In genomic region chr19:890831-891230, GRCh38 we compare ENCODE assay signal across 21 cellular contexts. TPM values are rescaled to one million over a fixed set of nuclear protein-coding genes. Genes with fewer than 3 reads are reported as not detected.
DNase-seq lines count a peak whose midpoint lies in the region; ATAC-seq and TF ChIP-seq lines count a peak whose summit lies in the region.
"Had no signal": no experiment of that assay in that cellular context is flagged by ENCODE, and none has a peak within 500 bp of the region (broad histone marks: within the 10 kb centered on the region; RNA-seq: fewer than 3 reads in every experiment).

No MANE protein-coding gene starts in this region.

- peak overlapping the region; percentile 57 for H3K4me3 Mint-ChIP-seq in stimulated activated naive CD8-positive, alpha-beta T cell treated with anti-CD3 and anti-CD28 coated beads, Interleukin-15, Interleukin-2, amounts not matched to agents 100 ng/mL and 50 ng/mL, for 24 hours
- peak overlapping the region; percentile 66 for H3K4me3 Mint-ChIP-seq in activated T-helper 17 cell treated with anti-CD3 and anti-CD28 coated beads, Interleukin-2, amount 50 U/mL, for 72 hours
- peak overlapping the region; percentile 59 for H3K4me3 Mint-ChIP-seq in memory B cell

- TF ChIP-seq CTCF in GM13977 (IDR thresholded peaks at IDR 0.05; ENCODE audit: extremely low read depth, insufficient read depth, missing control alignments) (no peak), GM13976 (IDR thresholded peaks at IDR 0.05; ENCODE audit: borderline replicate concordance, control extremely low read depth, extremely low read depth, insufficient read depth, missing control alignments) (no peak)

- H3K27me3 Mint-ChIP-seq in stimulated activated naive CD8-positive, alpha-beta T cell treated with anti-CD3 and anti-CD28 coated beads, Interleukin-15, Interleukin-2, amounts not matched to agents 100 ng/mL and 50 ng/mL, for 24 hours, result no peaks in the 10 kb centered on the region
- H3K27me3 Mint-ChIP-seq in activated T-helper 17 cell treated with anti-CD3 and anti-CD28 coated beads, Interleukin-2, amount 50 U/mL, for 72 hours, result no peaks in the 10 kb centered on the region
- H3K27me3 Mint-ChIP-seq in memory B cell, result no peaks in the 10 kb centered on the region

- no peaks in the 10 kb centered on the region for H3K9me3 Mint-ChIP-seq in stimulated activated naive CD8-positive, alpha-beta T cell treated with anti-CD3 and anti-CD28 coated beads, Interleukin-15, Interleukin-2, amounts not matched to agents 100 ng/mL and 50 ng/mL, for 24 hours
- H3K9me3 Mint-ChIP-seq in activated T-helper 17 cell treated with anti-CD3 and anti-CD28 coated beads, Interleukin-2, amount 50 U/mL, for 72 hours, result no peaks in the 10 kb centered on the region
- no peaks in the 10 kb centered on the region for H3K9me3 Mint-ChIP-seq in memory B cell

- no peak overlapping the region for H3K27ac Mint-ChIP-seq in stimulated activated naive CD8-positive, alpha-beta T cell treated with anti-CD3 and anti-CD28 coated beads, Interleukin-15, Interleukin-2, amounts not matched to agents 100 ng/mL and 50 ng/mL, for 24 hours
- H3K27ac Mint-ChIP-seq in activated T-helper 17 cell treated with anti-CD3 and anti-CD28 coated beads, Interleukin-2, amount 50 U/mL, for 72 hours, result peak overlapping the region; percentile 30
- H3K27ac Mint-ChIP-seq in memory B cell, result peak overlapping the region; percentile 100

- H3K4me1 Mint-ChIP-seq in stimulated activated naive CD8-positive, alpha-beta T cell treated with anti-CD3 and anti-CD28 coated beads, Interleukin-15, Interleukin-2, amounts not matched to agents 100 ng/mL and 50 ng/mL, for 24 hours (ENCODE audit: low read depth), result peaks cover 15% of the 10 kb centered on the region
- peaks cover 5% of the 10 kb centered on the region for H3K4me1 Mint-ChIP-seq in activated T-helper 17 cell treated with anti-CD3 and anti-CD28 coated beads, Interleukin-2, amount 50 U/mL, for 72 hours
- H3K4me1 Mint-ChIP-seq in memory B cell, result peaks cover 20% of the 10 kb centered on the region

- in situ Hi-C loops in GM13977 (cut with MboI; ENCODE audit: low pct_unique_long_range_greater_than_20kb, low sequenced_read_pairs, unreplicated experiment), result no loop called here
- in situ Hi-C loops in GM13976 (cut with MboI; ENCODE audit: low sequenced_read_pairs, unreplicated experiment), result no loop called here

- no peak for ATAC-seq in stimulated activated naive CD8-positive, alpha-beta T cell treated with anti-CD3 and anti-CD28 coated beads, Interleukin-15, Interleukin-2, amounts not matched to agents 100 U/mL and 50 U/mL, for 24 hours
- no peak for ATAC-seq in activated T-helper 17 cell treated with anti-CD3 and anti-CD28 coated beads, Interleukin-2, amount 50 U/mL, for 72 hours (replicated peaks)
- ATAC-seq in memory B cell (ENCODE audit: low read depth), result no peak
- no peak for ATAC-seq in HG02852 (IDR thresholded peaks at IDR 0.05; ENCODE audit: unreplicated experiment)
- ATAC-seq in GM19463 (IDR thresholded peaks at IDR 0.05; ENCODE audit: unreplicated experiment), result no peak
- ATAC-seq: activated CD4-positive, CD25-positive, alpha-beta regulatory T cell treated with anti-CD3 and anti-CD28 coated beads, Interleukin-2, amount 50 U/mL, for 24 hours had no signal

- DNase-seq in stimulated activated naive CD8-positive, alpha-beta T cell treated with anti-CD3 and anti-CD28 coated beads, Interleukin-15, Interleukin-2, amounts not matched to agents 100 U/mL and 50 U/mL, for 24 hours, result no peak
- no peak for DNase-seq in memory B cell (ENCODE audit: low spot score in 2 of 2)
- no peak for DNase-seq in GM13977 (ENCODE audit: low spot score)
- no peak for DNase-seq in GM13976 (ENCODE audit: low spot score)
- DNase-seq: activated effector memory CD4-positive, alpha-beta T cell treated with Interleukin-2 at 50 U/mL for 16 hours; foreskin fibroblast; NCI-H2029; occipital lobe; PC-9 had no signal

- H3K36me3 Mint-ChIP-seq in stimulated activated naive CD8-positive, alpha-beta T cell treated with anti-CD3 and anti-CD28 coated beads, Interleukin-15, Interleukin-2, amounts not matched to agents 100 ng/mL and 50 ng/mL, for 24 hours (ENCODE audit: low read depth), result peaks cover 4% of the 10 kb centered on the region
- peaks cover 33% of the 10 kb centered on the region for H3K36me3 Mint-ChIP-seq in activated T-helper 17 cell treated with anti-CD3 and anti-CD28 coated beads, Interleukin-2, amount 50 U/mL, for 72 hours (ENCODE audit: low read depth)
- peaks cover 4% of the 10 kb centered on the region for H3K36me3 Mint-ChIP-seq in memory B cell

RNA-seq across cellular contexts. Expression of gene MED16, which starts 2.2 kb away (rescaled TPM):
- total RNA-seq in activated T-helper 17 cell treated with anti-CD3 and anti-CD28 coated beads, Interleukin-2, amount 50 U/mL, for 72 hours, result 10 to 100 TPM; 60.4 to 64.1 TPM

RNA-seq across cellular contexts. Expression of gene RNU6-9, which starts 2.5 kb away (rescaled TPM):
- total RNA-seq in activated T-helper 17 cell treated with anti-CD3 and anti-CD28 coated beads, Interleukin-2, amount 50 U/mL, for 72 hours, result not detected
- total RNA-seq: cardiac muscle cell, HT1080, lung microvascular endothelial cell, M059J, occipital lobe, PC-9, skeletal muscle tissue, stomach, vagina had no signal

RNA-seq across cellular contexts. Expression of gene R3HDM4, which starts 22.2 kb away (rescaled TPM):
- total RNA-seq in activated T-helper 17 cell treated with anti-CD3 and anti-CD28 coated beads, Interleukin-2, amount 50 U/mL, for 72 hours, result 10 to 100 TPM; 78.5 to 79.3 TPM

RNA-seq across cellular contexts. Expression of gene KISS1R, which starts 26.3 kb away (rescaled TPM):
- total RNA-seq in activated T-helper 17 cell treated with anti-CD3 and anti-CD28 coated beads, Interleukin-2, amount 50 U/mL, for 72 hours, result 10 to 100 TPM; 17.5 to 53.1 TPM
- total RNA-seq: HT1080, lung microvascular endothelial cell, M059J, occipital lobe, PC-9, skeletal muscle tissue, stomach, vagina had no signal

RNA-seq across cellular contexts. Expression of gene CFD, which starts 31.4 kb away (rescaled TPM):
- total RNA-seq in activated T-helper 17 cell treated with anti-CD3 and anti-CD28 coated beads, Interleukin-2, amount 50 U/mL, for 72 hours, result under 1 TPM; 0.40 to 0.89 TPM
- total RNA-seq: HT1080 had no signal
